9 cellular contexts compared by ENCODE assay signal in genomic region chr2:202178342-202178958, GRCh38. TPM values are rescaled to one million over a fixed set of nuclear protein-coding genes. Genes with fewer than 3 reads are reported as not detected.
DNase-seq lines count a peak whose midpoint lies in the region; ATAC-seq and TF ChIP-seq lines count a peak whose summit lies in the region.
"Had no signal": no experiment of that assay in that cellular context is flagged by ENCODE, and none has a peak within 500 bp of the region (broad histone marks: within the 10 kb centered on the region; RNA-seq: fewer than 3 reads in every experiment).

No MANE protein-coding gene starts in this region.

- H3K9me3 ChIP-seq in MG63 = no peaks in the 10 kb centered on the region; the same call in 1 of the 2 replicates
- H3K9me3 ChIP-seq in SJCRH30 (replicated peaks) = no peaks in the 10 kb centered on the region
- H3K9me3 ChIP-seq in heart left ventricle = no peaks in the 10 kb centered on the region

- DNase-seq in GM06990 (ENCODE audit: extremely low read depth, insufficient read length) (no peak), MG63 (peak; percentile 36), SJCRH30 (peak; percentile 48 to 77), heart left ventricle (peak in 2 of 5 donors; percentile 35 to 40), renal cortical epithelial cell (ENCODE audit: low read depth) (peak; percentile 58), UCSD-AML1 (lab: John Stamatoyannopoulos, UW; ENCODE audit: unreplicated experiment) (no peak)
- no peak for DNase-seq in activated naive CD8-positive, alpha-beta T cell treated with anti-CD3 and anti-CD28 coated beads, Interleukin-2, amount 10 ng/mL, durations not matched to agents 7 days and 5 days

- H3K4me3 ChIP-seq in GM06990 (replicated peaks; ENCODE audit: low read depth, low read length) (no peak overlapping the region), MG63 (no peak overlapping the region), SJCRH30 (no peak overlapping the region), heart left ventricle (no peak overlapping the region)

- no peaks in the 10 kb centered on the region; the same call in 1 of the 2 replicates for H3K27me3 ChIP-seq in GM06990 (replicated peaks; ENCODE audit: control insufficient read depth, insufficient read depth, low read length)
- H3K27me3 ChIP-seq in MG63 = no peaks in the 10 kb centered on the region
- H3K27me3 ChIP-seq in SJCRH30 = no peaks in the 10 kb centered on the region; the same call in 1 of the 2 replicates
- H3K27me3 ChIP-seq in heart left ventricle = no peaks in the 10 kb centered on the region

- H3K36me3 Mint-ChIP-seq in activated naive CD8-positive, alpha-beta T cell treated with anti-CD3 and anti-CD28 coated beads, Interleukin-2, amount 10 ng/mL, durations not matched to agents 7 days and 5 days = no peaks in the 10 kb centered on the region

- no peak overlapping the region for H3K4me3 Mint-ChIP-seq in activated naive CD8-positive, alpha-beta T cell treated with anti-CD3 and anti-CD28 coated beads, Interleukin-2, amount 10 ng/mL, durations not matched to agents 7 days and 5 days
- H3K4me3 Mint-ChIP-seq: dendritic cell treated with granulocyte-macrophage colony-stimulating factor and Interleukin-4, amounts not matched to agents 40 ng/mL and 50 ng/mL, for 4 days had no signal

- peaks cover 8% of the 10 kb centered on the region for H3K27me3 Mint-ChIP-seq in activated naive CD8-positive, alpha-beta T cell treated with anti-CD3 and anti-CD28 coated beads, Interleukin-2, amount 10 ng/mL, durations not matched to agents 7 days and 5 days

- H3K4me1 Mint-ChIP-seq in activated naive CD8-positive, alpha-beta T cell treated with anti-CD3 and anti-CD28 coated beads, Interleukin-2, amount 10 ng/mL, durations not matched to agents 7 days and 5 days = peaks cover 3% of the 10 kb centered on the region

- H3K4me1 ChIP-seq in SJCRH30 (no peaks in the 10 kb centered on the region), heart left ventricle (no peaks in the 10 kb centered on the region)

- WGBS in heart left ventricle, 4 donors = 43 to 46% (median 46%) methylated on average over 7 of the region's 7 CpGs

- TF ChIP-seq POLR2A in heart left ventricle (IDR thresholded peaks at IDR 0.05) = no peak

- intact Hi-C loops in heart left ventricle (cut with DNase I) = loop anchor here (1.0 to 10.0 kb wide), 10 partner anchors 141 to 382 kb away; partner anchors contain the start of gene FZD7 (in 1 of the 10)

- H3K27ac Mint-ChIP-seq in activated naive CD8-positive, alpha-beta T cell treated with anti-CD3 and anti-CD28 coated beads, Interleukin-2, amount 10 ng/mL, durations not matched to agents 7 days and 5 days = no peak overlapping the region
- H3K27ac Mint-ChIP-seq: dendritic cell treated with granulocyte-macrophage colony-stimulating factor and Interleukin-4, amounts not matched to agents 40 ng/mL and 50 ng/mL, for 4 days had no signal

- POLR2A ChIA-PET in activated naive CD8-positive, alpha-beta T cell treated with anti-CD3 and anti-CD28 coated beads, Interleukin-2, amount 10 ng/mL, durations not matched to agents 7 days and 5 days (lab: Charles Lee) = interaction anchor here (0.6 kb wide), 1 partner anchor 327 kb away, joined by 3 read pairs; no protein-coding TSS in a partner anchor

- H3K27ac ChIP-seq in SJCRH30 = no peak overlapping the region
- H3K27ac ChIP-seq in heart left ventricle = no peak overlapping the region

- H3K9me3 Mint-ChIP-seq in activated naive CD8-positive, alpha-beta T cell treated with anti-CD3 and anti-CD28 coated beads, Interleukin-2, amount 10 ng/mL, durations not matched to agents 7 days and 5 days = no peaks in the 10 kb centered on the region
- H3K9me3 Mint-ChIP-seq: dendritic cell treated with granulocyte-macrophage colony-stimulating factor and Interleukin-4, amounts not matched to agents 40 ng/mL and 50 ng/mL, for 4 days had no signal

- H3K36me3 ChIP-seq in GM06990 (ENCODE audit: control insufficient read depth, insufficient read depth, low read length) (no peaks in the 10 kb centered on the region), MG63 (no peaks in the 10 kb centered on the region), SJCRH30 (no peaks in the 10 kb centered on the region), heart left ventricle (no peaks in the 10 kb centered on the region)

- ATAC-seq in activated naive CD8-positive, alpha-beta T cell treated with anti-CD3 and anti-CD28 coated beads, Interleukin-2, amount 10 ng/mL, durations not matched to agents 7 days and 5 days (ENCODE audit: low read depth) = peak; percentile 61
- ATAC-seq in heart left ventricle (peak; percentile 51 to 82 (median 77)), GM18867 (IDR thresholded peaks at IDR 0.05; ENCODE audit: unreplicated experiment) (no peak)

- TF ChIP-seq CTCF in GM06990 (IDR thresholded peaks at IDR 0.05; ENCODE audit: insufficient read depth, low read length, poor library complexity, severe bottlenecking) (peak; percentile 77), heart left ventricle (IDR thresholded peaks at IDR 0.05) (peak; percentile 68 to 91 (median 82))

RNA-seq across cellular contexts. Expression of gene SUMO1, which starts 59.9 kb away (rescaled TPM):
- 210 and 404 TPM in 2 replicates for total RNA-seq in MG63 (2014; rRNA removed; shearing (Covaris generic); ENCODE audit: low replicate concordance)
- total RNA-seq in SJCRH30 (2014; rRNA removed; shearing (Covaris generic)) = 176 and 198 TPM in 2 replicates
- 10 to 100 TPM; 84.6 to 85.5 TPM for total RNA-seq in activated naive CD8-positive, alpha-beta T cell treated with anti-CD3 and anti-CD28 coated beads, Interleukin-2, amount 10 ng/mL, durations not matched to agents 7 days and 5 days
- total RNA-seq in heart left ventricle = 10 to 100 TPM; 43.5 to 75.2 (median 65.3) TPM
- 10 to 100 TPM; 63.8 to 87.9 TPM for polyA plus RNA-seq in heart left ventricle
- total RNA-seq in renal cortical epithelial cell = 133 and 241 TPM in 2 replicates

Comparison
In these comparisons a context has a peak if more than half of its experiments do, and no peak if none do; other contexts are left out.
1. DNase-seq: peak in MG63 (single experiment), SJCRH30 (2 of 2) and renal cortical epithelial cell (single experiment); none in GM06990 (single experiment), activated naive CD8-positive, alpha-beta T cell treated with anti-CD3 and anti-CD28 coated beads, Interleukin-2, amount 10 ng/mL, durations not matched to agents 7 days and 5 days (single experiment) and UCSD-AML1 (single experiment).